Comparison of ENCODE assay signal across 26 cellular contexts in the genomic region with DNA sequence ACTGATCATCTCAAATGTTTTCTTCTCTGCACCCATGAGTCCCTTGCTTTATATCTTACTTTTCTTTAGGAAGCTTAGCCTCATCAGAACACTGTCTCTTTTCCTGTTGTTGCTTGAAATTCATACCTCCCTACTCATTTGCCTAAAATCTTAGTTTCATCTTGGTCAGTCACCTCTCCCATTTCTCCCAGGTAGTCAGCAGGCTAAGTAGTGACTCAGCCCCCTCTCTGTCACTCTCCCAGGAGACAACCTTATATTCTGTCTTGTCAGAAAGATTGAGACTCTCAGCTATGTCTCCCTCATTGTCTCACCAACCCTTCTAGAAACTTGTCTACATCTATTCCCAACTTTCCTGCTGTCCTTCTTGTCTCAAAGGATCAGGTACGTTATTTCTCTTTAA.
"Had no signal": no experiment of that assay in that cellular context is flagged by ENCODE, and none has a peak within 500 bp of the region (broad histone marks: within the 10 kb centered on the region; RNA-seq: fewer than 3 reads in every experiment).

No MANE protein-coding gene starts in this region.

- H3K9ac ChIP-seq: neural progenitor cell had no signal

- H3K4me3 ChIP-seq: heart left ventricle, left lung, lower lobe of right lung, neural progenitor cell, right atrium auricular region, right lobe of liver, suprapubic skin, thoracic aorta, tibial artery, upper lobe of right lung had no signal

- H3K27ac ChIP-seq: heart left ventricle, left lung, lower lobe of right lung, neural progenitor cell, neutrophil, right atrium auricular region, right lobe of liver, suprapubic skin, thoracic aorta, tibial artery, upper lobe of right lung had no signal

- FAIRE-seq: urothelium cell line had no signal

- DNase-seq: heart left ventricle; hypothalamus; islet precursor cell; left cardiac atrium; left lung; lower lobe of right lung; mesendoderm; naive B cell; natural killer cell; nephron progenitor cell; occipital lobe; right lobe of liver; stimulated activated CD4-positive, alpha-beta T cell treated with anti-CD3 and anti-CD28 coated beads, Interleukin-12 subunit alpha, Interleukin-12 subunit beta, amount 100 ng/mL, for 4 hours; stimulated activated CD4-positive, alpha-beta T cell treated with anti-CD3 and anti-CD28 coated beads, Interleukin-15, amount 100 ng/mL, for 24 hours; stimulated activated CD4-positive, alpha-beta T cell treated with anti-CD3 and anti-CD28 coated beads, Interleukin-2, amount 100 ng/mL, for 24 hours; stimulated activated CD4-positive, alpha-beta T cell treated with anti-CD3 and anti-CD28 coated beads, Interleukin-4, amount 100 ng/mL, for 1 hour; stimulated activated naive CD4-positive, alpha-beta T cell; tibial artery; trophoblast cell; upper lobe of right lung had no signal

- H3K27me3 ChIP-seq: heart left ventricle, left lung, neural progenitor cell, neutrophil, right atrium auricular region, right lobe of liver, suprapubic skin, tibial artery, upper lobe of right lung had no signal

- H3K36me3 ChIP-seq: heart left ventricle, left lung, lower lobe of right lung, neural progenitor cell, neutrophil, right atrium auricular region, right lobe of liver, suprapubic skin, thoracic aorta, upper lobe of right lung had no signal

- H3K9me3 ChIP-seq: neutrophil, right lobe of liver had no signal

- H3K4me1 ChIP-seq: left lung, lower lobe of right lung, neural progenitor cell, right atrium auricular region, right lobe of liver, suprapubic skin, tibial artery, upper lobe of right lung had no signal

- ATAC-seq: heart left ventricle, left cardiac atrium, left lung, lower lobe of right lung, natural killer cell, right lobe of liver, upper lobe of right lung had no signal

- H3K4me2 ChIP-seq: neural progenitor cell had no signal

- H2AFZ ChIP-seq: neural progenitor cell had no signal
